In the genomic region with DNA sequence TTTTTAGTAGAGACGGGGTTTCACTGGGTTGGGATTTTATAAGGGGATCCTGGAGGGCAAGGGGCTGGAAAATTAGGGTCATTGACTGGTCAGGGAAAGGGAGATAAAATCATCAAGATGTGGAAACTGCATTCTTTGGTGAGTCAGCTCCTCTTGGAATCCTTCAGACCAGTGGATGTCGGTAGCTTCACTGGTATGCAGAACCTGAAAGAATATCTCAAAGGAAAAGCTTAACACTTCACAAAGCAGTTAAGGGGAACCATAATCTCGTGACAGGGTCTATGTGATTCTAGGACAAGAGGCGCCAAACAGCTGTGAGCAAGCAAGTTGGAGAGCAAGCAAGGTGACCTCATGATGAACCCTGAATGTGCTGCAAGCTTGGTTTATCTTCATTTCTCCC, we compare ENCODE assay signal across 1 cellular context.
TF ChIP-seq lines count a peak whose summit lies in the region.

No MANE protein-coding gene starts in this region.

TF ChIP-seq in GM23338, 12 proteins besides CTCF, POLR2A, EP300 and RAD21 (continued from another document):
- TF ChIP-seq, protein P1, sequence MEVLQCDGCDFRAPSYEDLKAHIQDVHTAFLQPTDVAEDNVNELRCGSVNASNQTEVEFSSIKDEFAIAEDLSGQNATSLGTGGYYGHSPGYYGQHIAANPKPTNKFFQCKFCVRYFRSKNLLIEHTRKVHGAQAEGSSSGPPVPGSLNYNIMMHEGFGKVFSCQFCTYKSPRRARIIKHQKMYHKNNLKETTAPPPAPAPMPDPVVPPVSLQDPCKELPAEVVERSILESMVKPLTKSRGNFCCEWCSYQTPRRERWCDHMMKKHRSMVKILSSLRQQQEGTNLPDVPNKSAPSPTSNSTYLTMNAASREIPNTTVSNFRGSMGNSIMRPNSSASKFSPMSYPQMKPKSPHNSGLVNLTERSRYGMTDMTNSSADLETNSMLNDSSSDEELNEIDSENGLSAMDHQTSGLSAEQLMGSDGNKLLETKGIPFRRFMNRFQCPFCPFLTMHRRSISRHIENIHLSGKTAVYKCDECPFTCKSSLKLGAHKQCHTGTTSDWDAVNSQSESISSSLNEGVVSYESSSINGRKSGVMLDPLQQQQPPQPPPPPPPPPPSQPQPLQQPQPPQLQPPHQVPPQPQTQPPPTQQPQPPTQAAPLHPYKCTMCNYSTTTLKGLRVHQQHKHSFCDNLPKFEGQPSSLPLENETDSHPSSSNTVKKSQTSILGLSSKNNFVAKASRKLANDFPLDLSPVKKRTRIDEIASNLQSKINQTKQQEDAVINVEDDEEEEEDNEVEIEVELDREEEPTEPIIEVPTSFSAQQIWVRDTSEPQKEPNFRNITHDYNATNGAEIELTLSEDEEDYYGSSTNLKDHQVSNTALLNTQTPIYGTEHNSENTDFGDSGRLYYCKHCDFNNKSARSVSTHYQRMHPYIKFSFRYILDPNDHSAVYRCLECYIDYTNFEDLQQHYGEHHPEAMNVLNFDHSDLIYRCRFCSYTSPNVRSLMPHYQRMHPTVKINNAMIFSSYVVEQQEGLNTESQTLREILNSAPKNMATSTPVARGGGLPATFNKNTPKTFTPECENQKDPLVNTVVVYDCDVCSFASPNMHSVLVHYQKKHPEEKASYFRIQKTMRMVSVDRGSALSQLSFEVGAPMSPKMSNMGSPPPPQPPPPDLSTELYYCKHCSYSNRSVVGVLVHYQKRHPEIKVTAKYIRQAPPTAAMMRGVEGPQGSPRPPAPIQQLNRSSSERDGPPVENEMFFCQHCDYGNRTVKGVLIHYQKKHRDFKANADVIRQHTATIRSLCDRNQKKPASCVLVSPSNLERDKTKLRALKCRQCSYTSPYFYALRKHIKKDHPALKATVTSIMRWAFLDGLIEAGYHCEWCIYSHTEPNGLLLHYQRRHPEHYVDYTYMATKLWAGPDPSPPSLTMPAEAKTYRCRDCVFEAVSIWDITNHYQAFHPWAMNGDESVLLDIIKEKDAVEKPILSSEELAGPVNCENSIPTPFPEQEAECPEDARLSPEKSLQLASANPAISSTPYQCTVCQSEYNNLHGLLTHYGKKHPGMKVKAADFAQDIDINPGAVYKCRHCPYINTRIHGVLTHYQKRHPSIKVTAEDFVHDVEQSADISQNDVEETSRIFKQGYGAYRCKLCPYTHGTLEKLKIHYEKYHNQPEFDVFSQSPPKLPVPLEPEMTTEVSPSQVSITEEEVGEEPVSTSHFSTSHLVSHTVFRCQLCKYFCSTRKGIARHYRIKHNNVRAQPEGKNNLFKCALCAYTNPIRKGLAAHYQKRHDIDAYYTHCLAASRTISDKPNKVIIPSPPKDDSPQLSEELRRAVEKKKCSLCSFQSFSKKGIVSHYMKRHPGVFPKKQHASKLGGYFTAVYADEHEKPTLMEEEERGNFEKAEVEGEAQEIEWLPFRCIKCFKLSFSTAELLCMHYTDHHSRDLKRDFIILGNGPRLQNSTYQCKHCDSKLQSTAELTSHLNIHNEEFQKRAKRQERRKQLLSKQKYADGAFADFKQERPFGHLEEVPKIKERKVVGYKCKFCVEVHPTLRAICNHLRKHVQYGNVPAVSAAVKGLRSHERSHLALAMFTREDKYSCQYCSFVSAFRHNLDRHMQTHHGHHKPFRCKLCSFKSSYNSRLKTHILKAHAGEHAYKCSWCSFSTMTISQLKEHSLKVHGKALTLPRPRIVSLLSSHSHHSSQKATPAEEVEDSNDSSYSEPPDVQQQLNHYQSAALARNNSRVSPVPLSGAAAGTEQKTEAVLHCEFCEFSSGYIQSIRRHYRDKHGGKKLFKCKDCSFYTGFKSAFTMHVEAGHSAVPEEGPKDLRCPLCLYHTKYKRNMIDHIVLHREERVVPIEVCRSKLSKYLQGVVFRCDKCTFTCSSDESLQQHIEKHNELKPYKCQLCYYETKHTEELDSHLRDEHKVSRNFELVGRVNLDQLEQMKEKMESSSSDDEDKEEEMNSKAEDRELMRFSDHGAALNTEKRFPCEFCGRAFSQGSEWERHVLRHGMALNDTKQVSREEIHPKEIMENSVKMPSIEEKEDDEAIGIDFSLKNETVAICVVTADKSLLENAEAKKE (CRISPR knock-in tag; IDR thresholded peaks at IDR 0.05) = no peak
